In the genomic region with DNA sequence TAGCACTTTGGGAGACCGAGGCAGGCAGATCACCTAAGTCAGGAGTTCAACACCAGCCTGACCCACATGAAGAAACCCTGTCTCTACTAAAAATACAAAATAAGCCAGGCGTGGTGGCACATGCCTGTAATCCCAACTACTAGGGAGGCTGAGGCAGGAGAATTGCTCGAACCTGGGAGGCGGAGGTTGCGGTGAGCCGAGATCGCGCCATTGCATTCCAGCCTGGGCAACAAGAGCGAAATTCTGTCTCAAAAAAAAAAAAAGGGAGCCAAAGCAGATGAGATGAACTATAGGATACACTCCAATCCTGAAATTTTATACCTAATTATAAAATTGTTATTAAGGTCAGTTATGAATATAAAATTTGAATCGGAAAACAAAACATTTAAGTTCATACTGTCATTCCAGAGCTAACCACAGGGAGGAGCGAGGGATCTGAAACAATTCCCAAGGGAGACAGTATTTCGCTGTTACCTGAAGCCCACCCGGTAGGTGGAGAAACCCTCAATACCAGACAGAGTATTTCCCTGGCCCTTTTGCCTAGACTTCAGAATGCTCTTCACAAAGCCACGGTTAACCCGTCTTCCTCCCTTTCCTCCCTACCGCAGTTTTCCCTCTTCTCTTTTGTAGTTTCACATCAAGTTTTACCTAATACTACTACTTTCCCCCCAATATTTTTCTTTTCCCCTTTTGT, we compare ENCODE assay signal across 6 cellular contexts.
DNase-seq lines count a peak whose midpoint lies in the region; ATAC-seq and TF ChIP-seq lines count a peak whose summit lies in the region.

No MANE protein-coding gene starts in this region.

- peaks cover 27% of the 10 kb centered on the region for H3K4me1 ChIP-seq in DOHH2 (ENCODE audit: control insufficient read depth, low read length)
- peaks cover 7 to 13% of the 10 kb centered on the region in 2 donors for H3K4me1 ChIP-seq in muscle layer of duodenum (ENCODE audit: control insufficient read depth in 1 of 2, insufficient read depth in 2 of 2, low read length in 2 of 2)

- no peak for ATAC-seq in GM18907 (IDR thresholded peaks at IDR 0.05; ENCODE audit: unreplicated experiment)

- no peaks in the 10 kb centered on the region for H3K9me2 ChIP-seq in DOHH2 (replicated peaks; ENCODE audit: control insufficient read depth, low read length)

- in situ Hi-C loops in astrocyte of the spinal cord (cut with HindIII; ENCODE audit: low sequenced_read_pairs): no loop called here

- DNase-seq in NCI-H1105 treated with DMSO at 0.1 percent for 48 hours (lab: John Stamatoyannopoulos, UW) (peak; percentile 73), astrocyte of the spinal cord (ENCODE audit: low read depth, low spot score) (peak; percentile 54)
- DNase-seq in activated CD4-positive, alpha-beta T cell treated with anti-CD3 and anti-CD28 coated beads for 1 hour: no peak

- H3K4me2 ChIP-seq in DOHH2 (ENCODE audit: low read length): peak overlapping the region; percentile 90

- H3K27ac ChIP-seq in DOHH2 (ENCODE audit: low read depth, low read length): peak overlapping the region; percentile 78
- no peak overlapping the region for H3K27ac ChIP-seq in muscle layer of duodenum (ENCODE audit: low read length)

- H3K4me3 ChIP-seq in DOHH2 (ENCODE audit: low read length): peak overlapping the region; percentile 100
- peak overlapping the region; percentile 64 for H3K4me3 ChIP-seq in astrocyte of the spinal cord (ENCODE audit: low read depth, low read length)
- peak overlapping the region; percentile 87 to 99 for H3K4me3 ChIP-seq in muscle layer of duodenum (ENCODE audit: low read depth in 1 of 2, low read length in 2 of 2)

- peaks cover 6% of the 10 kb centered on the region; the same call in 1 of the 2 replicates for H4K20me1 ChIP-seq in DOHH2 (ENCODE audit: control insufficient read depth, insufficient read depth, low read depth, low read length)

- TF ChIP-seq CTCF in DOHH2 (IDR thresholded peaks at IDR 0.05; ENCODE audit: low read depth, low read length, poor library complexity, severe bottlenecking) (peak; percentile 46), astrocyte of the spinal cord (IDR thresholded peaks at IDR 0.05; ENCODE audit: low read depth, low read length) (peak; percentile 59)

- H3K9me3 ChIP-seq in DOHH2 (ENCODE audit: control insufficient read depth, insufficient read depth, low read length) (no peaks in the 10 kb centered on the region), muscle layer of duodenum (ENCODE audit: control insufficient read depth in 1 of 2, low read length in 2 of 2) (no peaks in the 10 kb centered on the region)

- peaks cover 69% of the 10 kb centered on the region for H3K79me2 ChIP-seq in DOHH2 (ENCODE audit: control insufficient read depth, low read length)

- H3F3A ChIP-seq in DOHH2 (ENCODE audit: control insufficient read depth, insufficient read depth): no peaks in the 10 kb centered on the region

- H3K27me3 ChIP-seq in DOHH2 (ENCODE audit: control insufficient read depth, low read length) (0 out of 2 replicates have a peak, but pooled peaks cover 2% of the 10 kb centered on the region), muscle layer of duodenum (ENCODE audit: low read depth, low read length) (no peaks in the 10 kb centered on the region)

- H3K36me3 ChIP-seq in DOHH2 (ENCODE audit: control insufficient read depth, low read length) (peaks cover 51% of the 10 kb centered on the region), muscle layer of duodenum (ENCODE audit: control insufficient read depth in 1 of 2, insufficient read depth in 2 of 2, low read length in 2 of 2) (peaks cover 0 to 4% of the 10 kb centered on the region in 2 donors)
